Comparison of ENCODE assay signal across 6 cellular contexts in genomic region chr22:50303848-50304527, GRCh38. TPM values are rescaled to one million over a fixed set of nuclear protein-coding genes. Genes with fewer than 3 reads are reported as not detected.
DNase-seq lines count a peak whose midpoint lies in the region; TF ChIP-seq lines count a peak whose summit lies in the region.

No MANE protein-coding gene starts in this region.

- peaks cover 45% of the 10 kb centered on the region for H3K4me1 Mint-ChIP-seq in nephron
- peaks cover 16% of the 10 kb centered on the region for H3K4me1 Mint-ChIP-seq in activated CD4-positive, alpha-beta T cell treated with anti-CD3 and anti-CD28 coated beads, Interleukin-2, amount 10 ng/mL, durations not matched to agents 7 days and 5 days

- H3K36me3 ChIP-seq in brain microvascular endothelial cell (replicated peaks): peaks cover 8% of the 10 kb centered on the region

- H3K36me3 Mint-ChIP-seq in nephron (ENCODE audit: low read depth): no peaks in the 10 kb centered on the region
- no peaks in the 10 kb centered on the region for H3K36me3 Mint-ChIP-seq in activated CD4-positive, alpha-beta T cell treated with anti-CD3 and anti-CD28 coated beads, Interleukin-2, amount 10 ng/mL, durations not matched to agents 7 days and 5 days (ENCODE audit: low read depth)

- no peak overlapping the region for H3K4me3 ChIP-seq in brain microvascular endothelial cell (ENCODE audit: low read depth, low read length)

- peak overlapping the region; percentile 82 to 91 (median 83) for H3K27ac Mint-ChIP-seq in nephron
- no peak overlapping the region for H3K27ac Mint-ChIP-seq in activated CD4-positive, alpha-beta T cell treated with anti-CD3 and anti-CD28 coated beads, Interleukin-2, amount 10 ng/mL, durations not matched to agents 7 days and 5 days

- no peaks in the 10 kb centered on the region for H3K9me3 Mint-ChIP-seq in nephron
- no peaks in the 10 kb centered on the region for H3K9me3 Mint-ChIP-seq in activated CD4-positive, alpha-beta T cell treated with anti-CD3 and anti-CD28 coated beads, Interleukin-2, amount 10 ng/mL, durations not matched to agents 7 days and 5 days

- POLR2A ChIA-PET in activated CD4-positive, alpha-beta T cell treated with anti-CD3 and anti-CD28 coated beads, Interleukin-2, amount 10 ng/mL, durations not matched to agents 7 days and 5 days (lab: Charles Lee): no interaction called here

- no peak overlapping the region for H3K27ac ChIP-seq in brain microvascular endothelial cell

- CTCF ChIA-PET in activated CD4-positive, alpha-beta T cell treated with anti-CD3 and anti-CD28 coated beads, Interleukin-2, amount 10 ng/mL, durations not matched to agents 7 days and 5 days (lab: Charles Lee): interaction anchor here (1.7 to 2.6 kb wide), 2 partner anchors 10 to 28 kb away, joined by 4 to 20 read pairs; no protein-coding TSS in a partner anchor

- no peaks in the 10 kb centered on the region for H3K27me3 ChIP-seq in brain microvascular endothelial cell (replicated peaks)

- in situ Hi-C loops in brain microvascular endothelial cell (cut with HindIII; ENCODE audit: low pct_ligation_motif_present, low sequenced_read_pairs): no loop called here

- H3K27me3 Mint-ChIP-seq in nephron (ENCODE audit: low read depth): no peaks in the 10 kb centered on the region
- peaks cover 17% of the 10 kb centered on the region for H3K27me3 Mint-ChIP-seq in activated CD4-positive, alpha-beta T cell treated with anti-CD3 and anti-CD28 coated beads, Interleukin-2, amount 10 ng/mL, durations not matched to agents 7 days and 5 days

- DNase-seq in GM20000 (ENCODE audit: low spot score) (peak; percentile 73), brain microvascular endothelial cell (no peak), NCI-H524 treated with DMSO at 0.1 percent for 48 hours (lab: John Stamatoyannopoulos, UW) (no peak)
- DNase-seq in activated CD4-positive, alpha-beta T cell treated with anti-CD3 and anti-CD28 coated beads, Interleukin-2, amount 10 ng/mL, durations not matched to agents 7 days and 5 days: no peak
- no peak for DNase-seq in central memory CD4-positive, alpha-beta T cell

- peak overlapping the region; percentile 80 to 93 (median 87) for H3K4me3 Mint-ChIP-seq in nephron
- no peak overlapping the region for H3K4me3 Mint-ChIP-seq in activated CD4-positive, alpha-beta T cell treated with anti-CD3 and anti-CD28 coated beads, Interleukin-2, amount 10 ng/mL, durations not matched to agents 7 days and 5 days

- TF ChIP-seq CTCF in GM20000 (IDR thresholded peaks at IDR 0.05; ENCODE audit: extremely low read depth, missing control alignments) (no peak), brain microvascular endothelial cell (IDR thresholded peaks at IDR 0.05; ENCODE audit: low read depth, low read length, missing control alignments) (peak; percentile 23), nephron (IDR thresholded peaks at IDR 0.05; ENCODE audit: unreplicated experiment in 3 of 3) (no peak)

RNA-seq across cellular contexts. Expression of gene PLXNB2, which starts 3.5 kb away (rescaled TPM):
- 10 to 100 TPM; 10.7 to 11.1 TPM for total RNA-seq in activated CD4-positive, alpha-beta T cell treated with anti-CD3 and anti-CD28 coated beads, Interleukin-2, amount 10 ng/mL, durations not matched to agents 7 days and 5 days

RNA-seq across cellular contexts. Expression of gene DENND6B, which starts 22.8 kb away (rescaled TPM):
- total RNA-seq in activated CD4-positive, alpha-beta T cell treated with anti-CD3 and anti-CD28 coated beads, Interleukin-2, amount 10 ng/mL, durations not matched to agents 7 days and 5 days: 1 to 10 TPM; 3.1 to 3.6 TPM

RNA-seq across cellular contexts. Expression of gene MAPK11, which starts 33.8 kb away (rescaled TPM):
- total RNA-seq in activated CD4-positive, alpha-beta T cell treated with anti-CD3 and anti-CD28 coated beads, Interleukin-2, amount 10 ng/mL, durations not matched to agents 7 days and 5 days: 10 to 100 TPM; 10.7 to 12.6 TPM

RNA-seq across cellular contexts. Expression of gene PPP6R2, which starts 39.1 kb away (rescaled TPM):
- total RNA-seq in activated CD4-positive, alpha-beta T cell treated with anti-CD3 and anti-CD28 coated beads, Interleukin-2, amount 10 ng/mL, durations not matched to agents 7 days and 5 days: 10 to 100 TPM; 55.6 to 67.6 TPM

RNA-seq across cellular contexts. Expression of gene MAPK12, which starts 42.5 kb away (rescaled TPM):
- 1 to 10 TPM; 2.9 TPM for total RNA-seq in activated CD4-positive, alpha-beta T cell treated with anti-CD3 and anti-CD28 coated beads, Interleukin-2, amount 10 ng/mL, durations not matched to agents 7 days and 5 days
